Comparison of ENCODE assay signal across 22 cellular contexts in the genomic region with DNA sequence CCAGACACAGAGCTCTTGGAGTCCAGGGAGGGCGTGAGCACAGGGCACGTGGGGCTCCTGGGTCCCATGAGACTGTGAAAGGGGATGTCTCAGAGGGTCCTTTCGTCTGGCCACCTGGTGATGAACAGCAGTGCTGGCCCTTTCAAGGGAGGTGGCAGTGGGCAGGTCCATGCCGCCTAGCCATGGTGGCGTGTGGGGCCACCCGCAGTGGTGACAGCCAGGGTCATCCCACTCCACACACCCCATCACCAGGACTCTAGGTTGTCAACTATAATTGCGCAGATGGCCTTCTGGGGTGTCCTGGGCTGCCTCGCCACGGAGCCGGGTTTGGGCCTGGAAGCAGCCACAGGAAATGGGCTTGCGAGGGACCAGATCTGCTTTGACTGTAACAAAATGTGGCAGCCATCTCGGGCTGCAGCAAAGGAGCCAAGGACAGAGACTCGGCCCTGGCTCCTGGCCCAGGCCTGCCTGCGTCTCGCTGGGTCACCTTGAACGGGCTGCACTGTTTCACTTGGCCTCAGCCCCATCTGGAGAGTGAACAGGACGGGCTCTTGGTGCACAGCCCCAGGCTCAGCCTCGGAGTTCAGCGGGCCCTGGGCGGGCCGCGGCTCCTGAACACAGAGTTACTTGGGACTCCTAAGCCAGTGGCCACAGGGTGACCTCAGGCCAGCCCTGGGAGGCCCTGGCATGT.
A peak's percentile ranks its signal among the peaks of the same experiment; 100 is the strongest.
DNase-seq lines count a peak whose midpoint lies in the region; ATAC-seq and TF ChIP-seq lines count a peak whose summit lies in the region.
"Had no signal": no experiment of that assay in that cellular context is flagged by ENCODE, and none has a peak within 500 bp of the region (broad histone marks: within the 10 kb centered on the region; RNA-seq: fewer than 3 reads in every experiment).

No MANE protein-coding gene starts in this region.

- no peak overlapping the region for H2BK12ac ChIP-seq in neuronal stem cell (ENCODE audit: low read length)

- H2BK5ac ChIP-seq in neuronal stem cell (ENCODE audit: low read length), result no peak overlapping the region

- H2AK5ac ChIP-seq in neuronal stem cell (ENCODE audit: low read depth, low read length), result peak overlapping the region; percentile 53

- TF ChIP-seq POLR2A in heart left ventricle (IDR thresholded peaks at IDR 0.05), result no peak

- H3K4ac ChIP-seq in neuronal stem cell (ENCODE audit: low read length), result no peak overlapping the region

- H3K4me1 ChIP-seq in right atrium auricular region (no peaks in the 10 kb centered on the region), heart left ventricle (peaks cover 0 to 6% (median 0%) of the 10 kb centered on the region in 12 donors), neuronal stem cell (ENCODE audit: control insufficient read depth in 2 of 2, insufficient read depth in 1 of 2, low read depth in 1 of 2, low read length in 2 of 2) (no peaks in the 10 kb centered on the region), aorta (ENCODE audit: control insufficient read depth in 1 of 2, insufficient read depth in 2 of 2, low read length in 2 of 2) (no peaks in the 10 kb centered on the region)
- H3K4me1 ChIP-seq: ascending aorta; BLaER1 treated with 17β-estradiol and CSF1 and Interleukin-3, amounts not matched to agents 10 nM and 100 nM; sigmoid colon; uterus had no signal

- no peaks in the 10 kb centered on the region for H3K36me3 ChIP-seq in right atrium auricular region
- H3K36me3 ChIP-seq in heart left ventricle, result no peaks in the 10 kb centered on the region
- no peaks in the 10 kb centered on the region for H3K36me3 ChIP-seq in neuronal stem cell (replicated peaks in 1 of 2; ENCODE audit: control insufficient read depth in 2 of 2, insufficient read depth in 2 of 2, low read length in 2 of 2)
- H3K36me3 ChIP-seq in aorta (ENCODE audit: control insufficient read depth in 1 of 2, insufficient read depth in 2 of 2, low read length in 1 of 2), result no peaks in the 10 kb centered on the region
- H3K36me3 ChIP-seq: ascending aorta; BLaER1 treated with 17β-estradiol and CSF1 and Interleukin-3, amounts not matched to agents 10 nM and 100 nM; sigmoid colon; uterus had no signal

- peak overlapping the region; percentile 91 for H3K18ac ChIP-seq in neuronal stem cell (ENCODE audit: low read length)

- no peak overlapping the region for H3K23ac ChIP-seq in neuronal stem cell (ENCODE audit: low read depth, low read length, poor library complexity)

- H3K9ac ChIP-seq in neuronal stem cell (ENCODE audit: low read depth, low read length, poor library complexity), result no peak overlapping the region
- H3K9ac ChIP-seq: BLaER1 treated with 17β-estradiol and CSF1 and Interleukin-3, amounts not matched to agents 10 nM and 100 nM had no signal

- no peaks in the 10 kb centered on the region for H3K79me1 ChIP-seq in neuronal stem cell (ENCODE audit: low read depth, low read length)

- no peak overlapping the region for H4K8ac ChIP-seq in neuronal stem cell (ENCODE audit: low read depth, low read length)

- DNase-seq in Right ventricle myocardium inferior (ENCODE audit: missing footprints), result peak; percentile 78
- DNase-seq in right atrium auricular region (ENCODE audit: low spot score), result no peak
- peak in 4 of 5 donors; percentile 34 to 76 (median 58) for DNase-seq in heart left ventricle
- DNase-seq in neuronal stem cell (ENCODE audit: low spot score), result no peak
- DNase-seq in aorta, result no peak
- DNase-seq in NCI-H1417 (lab: John Stamatoyannopoulos, UW), result no peak
- DNase-seq: activated CD4-positive, alpha-beta T cell treated with anti-CD3 and anti-CD28 coated beads for 48 hours; activated gamma-delta T cell; cortex of kidney; IMR-90; NCI-H146; occipital lobe; SHP77 treated with DMSO at 0.1 percent for 48 hours; sigmoid colon had no signal

- peak overlapping the region; percentile 25 for H2BK15ac ChIP-seq in neuronal stem cell (ENCODE audit: low read length)

- intact Hi-C loops in Right ventricle myocardium inferior (cut with DNase I), result no loop called here
- intact Hi-C loops in heart left ventricle (cut with DNase I), result no loop called here
- intact Hi-C loops in aorta (cut with DNase I), result no loop called here

- H3K27ac ChIP-seq in right atrium auricular region (no peak overlapping the region), heart left ventricle (no peak overlapping the region), neuronal stem cell (replicated peaks; ENCODE audit: low read length) (no peak overlapping the region), aorta (ENCODE audit: low read depth in 1 of 2, low read length in 2 of 2) (no peak overlapping the region)
- H3K27ac ChIP-seq: ascending aorta; BLaER1 treated with 17β-estradiol and CSF1 and Interleukin-3, amounts not matched to agents 10 nM and 100 nM; sigmoid colon; uterus had no signal

- H3K4me2 ChIP-seq in neuronal stem cell (ENCODE audit: insufficient read depth, low read length, poor library complexity, severe bottlenecking), result no peak overlapping the region
- H3K4me2 ChIP-seq: A549; BLaER1 treated with 17β-estradiol and CSF1 and Interleukin-3, amounts not matched to agents 10 nM and 100 nM had no signal

- H2BK120ac ChIP-seq in neuronal stem cell (ENCODE audit: low read depth, low read length), result no peak overlapping the region

- no peak overlapping the region for H2AFZ ChIP-seq in neuronal stem cell (ENCODE audit: low read length)

- no peaks in the 10 kb centered on the region for H3K9me3 ChIP-seq in right atrium auricular region
- no peaks in the 10 kb centered on the region for H3K9me3 ChIP-seq in heart left ventricle
- no peaks in the 10 kb centered on the region for H3K9me3 ChIP-seq in neuronal stem cell (replicated peaks in 1 of 2; ENCODE audit: control insufficient read depth in 2 of 2, insufficient read depth in 1 of 2, low read depth in 1 of 2, low read length in 2 of 2)
- H3K9me3 ChIP-seq in aorta (ENCODE audit: control insufficient read depth, low read length), result no peaks in the 10 kb centered on the region
- H3K9me3 ChIP-seq: A549, ascending aorta, sigmoid colon, uterus had no signal

- H3K27me3 ChIP-seq in right atrium auricular region, result no peaks in the 10 kb centered on the region
- peaks cover 0 to 38% (median 7%) of the 10 kb centered on the region in 9 donors for H3K27me3 ChIP-seq in heart left ventricle
- H3K27me3 ChIP-seq in neuronal stem cell (ENCODE audit: control insufficient read depth in 3 of 3, insufficient read depth in 3 of 3, low read depth in 1 of 3, low read length in 3 of 3), result no peaks in the 10 kb centered on the region
- H3K27me3 ChIP-seq in aorta (ENCODE audit: control insufficient read depth in 1 of 2, insufficient read depth in 2 of 2, low read length in 1 of 2), result no peaks in the 10 kb centered on the region
- H3K27me3 ChIP-seq: ascending aorta; BLaER1 treated with 17β-estradiol and CSF1 and Interleukin-3, amounts not matched to agents 10 nM and 100 nM; uterus had no signal

- no peak overlapping the region for H4K91ac ChIP-seq in neuronal stem cell (ENCODE audit: low read depth, low read length, poor library complexity)

- WGBS in heart left ventricle, 4 donors, result 65 to 83% (median 74%) methylated on average over 14 to 22 of the region's 22 CpGs
- no CpG with 5 or more reads among the region's 22 CpGs for WGBS in neuronal stem cell (ENCODE audit: extremely low coverage in 2 of 2, insufficient read length in 2 of 2, insufficient replicate concordance in 1 of 2), 2 donors
- WGBS in aorta, 2 donors, result 58% methylated on average over 22 of the region's 22 CpGs

- ATAC-seq in Right ventricle myocardium inferior, result peak; percentile 85
- peak; percentile 92 to 96 (median 94) for ATAC-seq in heart left ventricle
- ATAC-seq in aorta (ENCODE audit: low FRiP score), result peak; percentile 54
- ATAC-seq in HG02973 (IDR thresholded peaks at IDR 0.05; ENCODE audit: unreplicated experiment), result no peak
- ATAC-seq in GM21447 (IDR thresholded peaks at IDR 0.05; ENCODE audit: unreplicated experiment), result no peak
- ATAC-seq: A549, GM12878, T-cell had no signal

- H3K4me3 ChIP-seq in right atrium auricular region, result no peak overlapping the region
- H3K4me3 ChIP-seq in heart left ventricle, result no peak overlapping the region
- H3K4me3 ChIP-seq in neuronal stem cell (ENCODE audit: low read length in 2 of 2), result no peak overlapping the region
- H3K4me3 ChIP-seq in aorta (ENCODE audit: low read length in 2 of 2), result no peak overlapping the region
- H3K4me3 ChIP-seq: A549; ascending aorta; BLaER1 treated with 17β-estradiol and CSF1 and Interleukin-3, amounts not matched to agents 10 nM and 100 nM; GM12878; sigmoid colon; uterus had no signal

- TF ChIP-seq CTCF in right atrium auricular region (IDR thresholded peaks at IDR 0.05), result no peak
- no peak for TF ChIP-seq CTCF in heart left ventricle (IDR thresholded peaks at IDR 0.05)

- peak overlapping the region; percentile 65 for H3K14ac ChIP-seq in neuronal stem cell (ENCODE audit: low read length)

Comparison
In these comparisons a context has a peak if more than half of its experiments do, and no peak if none do; other contexts are left out.
1. DNase-seq: peak in Right ventricle myocardium inferior (single experiment) and heart left ventricle (4 of 5); none in right atrium auricular region (single experiment), neuronal stem cell (single experiment), aorta (0 of 2) and NCI-H1417 (0 of 3).
2. ATAC-seq: peak in Right ventricle myocardium inferior (single experiment), heart left ventricle (4 of 4) and aorta (single experiment); none in HG02973 (single experiment) and GM21447 (single experiment).